19 cellular contexts compared by ENCODE assay signal in the genomic region with DNA sequence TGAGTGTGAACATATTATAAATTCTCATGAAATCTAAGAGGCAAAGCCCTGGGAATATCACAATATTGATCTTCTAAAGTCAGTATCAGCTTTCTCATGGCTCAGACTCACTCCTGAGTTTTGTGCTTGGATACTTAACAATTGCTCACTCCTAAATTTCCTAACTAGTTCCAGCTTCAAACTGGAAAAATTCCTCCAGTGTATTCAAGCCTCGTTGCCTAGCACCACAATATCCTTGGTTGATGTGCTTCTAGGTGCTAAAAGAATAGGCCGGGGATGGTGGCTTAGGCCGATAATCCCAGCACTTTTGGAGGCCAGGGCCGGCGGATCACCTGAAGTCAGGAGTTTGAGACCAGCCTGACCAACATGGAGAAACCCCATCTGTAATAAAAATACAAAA.
"Had no signal": no experiment of that assay in that cellular context is flagged by ENCODE, and none has a peak within 500 bp of the region (broad histone marks: within the 10 kb centered on the region; RNA-seq: fewer than 3 reads in every experiment).

No MANE protein-coding gene starts in this region.

- ATAC-seq: psoas muscle, right lobe of liver, T-helper 17 cell, WTC11 had no signal

- H3K27me3 Mint-ChIP-seq: activated CD4-positive, alpha-beta memory T cell treated with anti-CD3 and anti-CD28 coated beads, Interleukin-2, amount 10 ng/mL, durations not matched to agents 7 days and 5 days; activated naive CD4-positive, alpha-beta T cell treated with anti-CD3 and anti-CD28 coated beads, Interleukin-2, amount 50 U/mL, for 24 hours; activated T-cell treated with anti-CD3 and anti-CD28 coated beads, Interleukin-2, amount 50 U/mL, for 24 hours; T-helper 17 cell had no signal

- H3K27ac ChIP-seq: adrenal gland, cardiac muscle cell, psoas muscle, right lobe of liver, thyroid gland had no signal

- DNase-seq: activated CD4-positive, alpha-beta memory T cell treated with anti-CD3 and anti-CD28 coated beads, Interleukin-2, amount 10 ng/mL, durations not matched to agents 7 days and 5 days; activated CD4-positive, alpha-beta T cell treated with anti-CD3 and anti-CD28 coated beads for 4 hours; activated T-cell treated with anti-CD3 and anti-CD28 coated beads, Interleukin-2, amount 50 U/mL, for 24 hours; adrenal gland; erythroblast; foreskin fibroblast; glutamatergic neuron; hypothalamus; nephron progenitor cell; occipital lobe; psoas muscle; right lobe of liver; spleen; T-helper 17 cell; thyroid gland had no signal

- H3K9me3 ChIP-seq: adrenal gland, psoas muscle, right lobe of liver, thyroid gland had no signal

- H3K4me1 ChIP-seq: right lobe of liver had no signal

- H3K9me3 Mint-ChIP-seq: activated CD4-positive, alpha-beta memory T cell treated with anti-CD3 and anti-CD28 coated beads, Interleukin-2, amount 10 ng/mL, durations not matched to agents 7 days and 5 days; activated naive CD4-positive, alpha-beta T cell treated with anti-CD3 and anti-CD28 coated beads, Interleukin-2, amount 50 U/mL, for 24 hours; activated T-cell treated with anti-CD3 and anti-CD28 coated beads, Interleukin-2, amount 50 U/mL, for 24 hours had no signal

- H3K27me3 ChIP-seq: adrenal gland, cardiac muscle cell, right lobe of liver, spleen, thyroid gland had no signal

- H3K27ac Mint-ChIP-seq: activated CD4-positive, alpha-beta memory T cell treated with anti-CD3 and anti-CD28 coated beads, Interleukin-2, amount 10 ng/mL, durations not matched to agents 7 days and 5 days; activated naive CD4-positive, alpha-beta T cell treated with anti-CD3 and anti-CD28 coated beads, Interleukin-2, amount 50 U/mL, for 24 hours; activated T-cell treated with anti-CD3 and anti-CD28 coated beads, Interleukin-2, amount 50 U/mL, for 24 hours; mesothelial cell of epicardium; nephron progenitor cell; T-helper 17 cell had no signal

- H3K4me3 Mint-ChIP-seq: activated CD4-positive, alpha-beta memory T cell treated with anti-CD3 and anti-CD28 coated beads, Interleukin-2, amount 10 ng/mL, durations not matched to agents 7 days and 5 days; activated naive CD4-positive, alpha-beta T cell treated with anti-CD3 and anti-CD28 coated beads, Interleukin-2, amount 50 U/mL, for 24 hours; activated T-cell treated with anti-CD3 and anti-CD28 coated beads, Interleukin-2, amount 50 U/mL, for 24 hours; mesothelial cell of epicardium; nephron progenitor cell; T-helper 17 cell; WTC11 had no signal

- H3K36me3 ChIP-seq: adrenal gland, cardiac muscle cell, right lobe of liver, spleen, thyroid gland had no signal

- H3K4me3 ChIP-seq: adrenal gland, cardiac muscle cell, psoas muscle, right lobe of liver, spleen, thyroid gland had no signal
